8 cellular contexts compared by ENCODE assay signal in genomic region chr4:83535945-83536648, GRCh38. TPM values are rescaled to one million over a fixed set of nuclear protein-coding genes. Genes with fewer than 3 reads are reported as not detected.
DNase-seq lines count a peak whose midpoint lies in the region; ATAC-seq lines count a peak whose summit lies in the region.

Gene GPAT3 (plus strand): TSS chr4:83536108. CDS start chr4:83536623, 515 bp downstream.

- peaks cover 19% of the 10 kb centered on the region for H3K4me1 Mint-ChIP-seq in activated CD8-positive, alpha-beta T cell treated with anti-CD3 and anti-CD28 coated beads, Interleukin-2, amount 10 ng/mL, durations not matched to agents 7 days and 5 days (ENCODE audit: low read depth)
- peaks cover 11% of the 10 kb centered on the region for H3K4me1 Mint-ChIP-seq in memory B cell

- H3K4me3 Mint-ChIP-seq in activated CD8-positive, alpha-beta T cell treated with anti-CD3 and anti-CD28 coated beads, Interleukin-2, amount 10 ng/mL, durations not matched to agents 7 days and 5 days = peak within 1 kb of the TSS; percentile 83
- peak within 1 kb of the TSS; percentile 93 for H3K4me3 Mint-ChIP-seq in memory B cell

- CTCF ChIA-PET in activated CD8-positive, alpha-beta T cell treated with anti-CD3 and anti-CD28 coated beads, Interleukin-2, amount 10 ng/mL, durations not matched to agents 7 days and 5 days (lab: Charles Lee) = interaction anchor here (2.0 kb wide), 1 partner anchor 27 kb away, joined by 9 read pairs; no protein-coding TSS in a partner anchor

- peak within 1 kb of the TSS; percentile 53 for H3K27ac Mint-ChIP-seq in activated CD8-positive, alpha-beta T cell treated with anti-CD3 and anti-CD28 coated beads, Interleukin-2, amount 10 ng/mL, durations not matched to agents 7 days and 5 days
- peak within 1 kb of the TSS; percentile 78 for H3K27ac Mint-ChIP-seq in memory B cell

- POLR2A ChIA-PET in activated CD8-positive, alpha-beta T cell treated with anti-CD3 and anti-CD28 coated beads, Interleukin-2, amount 10 ng/mL, durations not matched to agents 7 days and 5 days (lab: Charles Lee) = interaction anchor here (0.9 kb wide), 1 partner anchor 17 kb away, joined by 3 read pairs; no protein-coding TSS in a partner anchor

- H3K27me3 Mint-ChIP-seq in activated CD8-positive, alpha-beta T cell treated with anti-CD3 and anti-CD28 coated beads, Interleukin-2, amount 10 ng/mL, durations not matched to agents 7 days and 5 days (ENCODE audit: low read depth) = peaks cover 48% of the 10 kb centered on the region
- H3K27me3 Mint-ChIP-seq in memory B cell = peaks cover 10% of the 10 kb centered on the region

- DNase-seq in NCI-H345 (lab: John Stamatoyannopoulos, UW) (peak; percentile 75), NCI-H345 treated with DMSO at 0.1 percent for 48 hours (lab: John Stamatoyannopoulos, UW; ENCODE audit: unreplicated experiment) (no peak), NCI-H460 (ENCODE audit: extremely low read depth, low read depth) (peak; percentile 72), ecto neural progenitor cell (ENCODE audit: low spot score) (peak; percentile 66), memory B cell (ENCODE audit: low spot score in 2 of 2) (peak; percentile 24 to 31)
- DNase-seq in activated CD8-positive, alpha-beta T cell treated with anti-CD3 and anti-CD28 coated beads, Interleukin-2, amount 10 ng/mL, durations not matched to agents 7 days and 5 days = peak; percentile 73
- DNase-seq in stimulated activated CD8-positive, alpha-beta memory T cell treated with anti-CD3 and anti-CD28 coated beads, Interleukin-12 subunit alpha, Interleukin-12 subunit beta, amount 100 ng/mL, for 4 hours (ENCODE audit: low read depth) = peak; percentile 48

- peak; percentile 65 for ATAC-seq in HG02884 (IDR thresholded peaks at IDR 0.05; ENCODE audit: unreplicated experiment)
- peak; percentile 90 for ATAC-seq in activated CD8-positive, alpha-beta T cell treated with anti-CD3 and anti-CD28 coated beads, Interleukin-2, amount 10 ng/mL, durations not matched to agents 7 days and 5 days
- ATAC-seq in memory B cell (ENCODE audit: low read depth) = peak; percentile 74

- H3K36me3 Mint-ChIP-seq in activated CD8-positive, alpha-beta T cell treated with anti-CD3 and anti-CD28 coated beads, Interleukin-2, amount 10 ng/mL, durations not matched to agents 7 days and 5 days (ENCODE audit: low read depth) = no peaks in the 10 kb centered on the region
- no peaks in the 10 kb centered on the region for H3K36me3 Mint-ChIP-seq in memory B cell

- no peaks in the 10 kb centered on the region for H3K9me3 Mint-ChIP-seq in activated CD8-positive, alpha-beta T cell treated with anti-CD3 and anti-CD28 coated beads, Interleukin-2, amount 10 ng/mL, durations not matched to agents 7 days and 5 days (ENCODE audit: insufficient read depth)
- H3K9me3 Mint-ChIP-seq in memory B cell = no peaks in the 10 kb centered on the region

RNA-seq across cellular contexts. Expression of gene GPAT3, which starts in this region (rescaled TPM):
- 69.2 and 80.5 TPM in 2 replicates for total RNA-seq in NCI-H460 (2014; rRNA removed; shearing (Covaris generic))
- polyA plus RNA-seq in NCI-H460 (2014; cell fraction: nucleus; rRNA removed) = 60.4 and 66.1 TPM in 2 replicates
- total RNA-seq in activated CD8-positive, alpha-beta T cell treated with anti-CD3 and anti-CD28 coated beads, Interleukin-2, amount 10 ng/mL, durations not matched to agents 7 days and 5 days = 1 to 10 TPM; 2.8 to 2.9 TPM

Comparison
In these comparisons a context has a peak if more than half of its experiments do, and no peak if none do; other contexts are left out.
1. RNA of gene GPAT3 (total RNA-seq): 69.2 to 80.5 TPM in NCI-H460; 2.8 to 2.9 TPM in activated CD8-positive, alpha-beta T cell treated with anti-CD3 and anti-CD28 coated beads, Interleukin-2, amount 10 ng/mL, durations not matched to agents 7 days and 5 days; every median in the first group is over 10 times any median in the second.
2. Peak in every context shown above with its lines, with median percentiles within 50 percentile points of each other: ATAC-seq.